Comparison of ENCODE assay signal across 15 cellular contexts in the genomic region with DNA sequence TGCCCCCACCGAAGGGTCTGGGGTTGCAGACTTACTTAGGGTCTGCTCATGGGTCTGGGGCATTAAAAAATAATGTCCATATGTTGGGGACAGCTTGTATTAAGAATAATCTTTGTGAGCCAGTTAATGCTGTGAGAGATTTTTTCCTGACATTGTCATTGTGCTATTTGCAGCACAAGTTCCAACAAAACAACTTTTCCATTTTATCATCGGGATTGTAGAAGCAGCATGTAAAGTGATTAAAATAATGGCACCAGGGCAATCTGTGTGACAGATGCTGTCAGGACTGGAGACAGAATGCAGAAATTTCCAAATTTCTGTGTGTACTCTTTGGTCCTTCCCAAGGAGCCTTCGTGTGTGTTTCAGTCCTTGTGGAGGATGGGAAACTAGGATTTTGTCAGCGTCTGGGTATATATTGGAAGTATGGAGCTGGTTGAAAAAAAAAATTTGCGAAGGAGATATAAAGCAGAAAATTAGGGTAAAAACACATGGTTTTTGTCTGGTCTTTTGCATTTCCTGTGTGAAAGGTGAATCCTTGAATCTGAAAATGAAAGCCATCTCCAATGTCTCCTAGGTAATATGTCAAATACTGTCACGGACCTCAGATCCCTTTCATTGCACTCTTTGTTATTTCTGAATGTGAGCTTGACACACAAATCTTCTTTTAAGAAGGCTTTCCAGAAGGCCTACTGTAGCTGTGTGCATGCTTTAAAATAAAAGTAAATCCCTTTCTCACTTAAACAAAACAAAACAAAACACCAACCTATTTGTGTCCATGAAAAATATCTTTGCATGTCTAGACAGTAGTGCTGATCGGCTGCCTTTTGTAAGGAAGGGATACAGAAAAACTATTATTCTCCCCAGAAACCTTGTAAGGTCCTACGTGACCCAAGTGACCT.
DNase-seq lines count a peak whose midpoint lies in the region; ATAC-seq and TF ChIP-seq lines count a peak whose summit lies in the region.
"Had no signal": no experiment of that assay in that cellular context is flagged by ENCODE, and none has a peak within 500 bp of the region (broad histone marks: within the 10 kb centered on the region; RNA-seq: fewer than 3 reads in every experiment).

No MANE protein-coding gene starts in this region.

- peak overlapping the region in 2 of 7 donors; percentile 27 to 52 for H3K27ac Mint-ChIP-seq in CD14-positive monocyte
- H3K27ac Mint-ChIP-seq: stimulated activated naive B cell treated with anti-CD40 and anti-IgM and Interleukin-4, amounts not matched to agents 10 μg/mL and 1 μg/mL and 100 μg/mL, for 72 hours; T-helper 17 cell had no signal

- H3K27ac ChIP-seq in WERI-Rb-1 (peak overlapping the region; percentile 67), right atrium auricular region (peak overlapping the region; percentile 24 to 74), sigmoid colon (peak overlapping the region in 3 of 4 donors; percentile 40 to 44 (median 42))
- H3K27ac ChIP-seq: epithelial cell of prostate had no signal

- H3K27me3 Mint-ChIP-seq in CD14-positive monocyte (ENCODE audit: low read depth in 3 of 3) = peaks cover 2 to 3% (median 2%) of the 10 kb centered on the region in 3 donors
- H3K27me3 Mint-ChIP-seq: T-helper 17 cell had no signal

- DNase-seq in WERI-Rb-1 = no peak
- no peak for DNase-seq in right atrium auricular region (ENCODE audit: low spot score)
- no peak for DNase-seq in sigmoid colon
- DNase-seq in CD14-positive monocyte (ENCODE audit: low spot score) = no peak
- DNase-seq in activated T-cell treated with anti-CD3 and anti-CD28 coated beads for 4 hours = no peak
- DNase-seq in islet precursor cell = no peak
- DNase-seq: activated CD4-positive, alpha-beta T cell treated with anti-CD3 and anti-CD28 coated beads, Interleukin-2, amount 50 U/mL, for 48 hours; activated effector memory CD4-positive, alpha-beta T cell treated with anti-CD3 and anti-CD28 coated beads, Interleukin-2, amount 50 U/mL, for 16 hours; NCI-H2081 treated with DMSO at 0.1 percent for 48 hours; stimulated activated CD4-positive, alpha-beta T cell treated with anti-CD3 and anti-CD28 coated beads, Interleukin-4, amount 100 ng/mL, for 4 hours; T-helper 17 cell had no signal

- no peak for TF ChIP-seq EP300 in sigmoid colon (IDR thresholded peaks at IDR 0.05)

- H3K4me1 Mint-ChIP-seq in CD14-positive monocyte = peaks cover 17% of the 10 kb centered on the region

- H3K36me3 Mint-ChIP-seq in CD14-positive monocyte = no peaks in the 10 kb centered on the region
- H3K36me3 Mint-ChIP-seq: stimulated activated naive B cell treated with anti-CD40 and anti-IgM and Interleukin-4, amounts not matched to agents 10 μg/mL and 1 μg/mL and 100 μg/mL, for 72 hours had no signal

- H3K36me3 ChIP-seq in WERI-Rb-1 (no peaks in the 10 kb centered on the region), right atrium auricular region (no peaks in the 10 kb centered on the region), sigmoid colon (no peaks in the 10 kb centered on the region)

- no peak for TF ChIP-seq POLR2A in sigmoid colon (IDR thresholded peaks at IDR 0.05)

- H3K9me3 ChIP-seq in WERI-Rb-1 (ENCODE audit: severe bottlenecking) (peaks cover 3% of the 10 kb centered on the region), right atrium auricular region (no peaks in the 10 kb centered on the region), sigmoid colon (no peaks in the 10 kb centered on the region)

- WGBS in sigmoid colon, 2 donors = 73 to 85% methylated on average over 8 of the region's 8 CpGs

- H3K4me3 Mint-ChIP-seq in CD14-positive monocyte = no peak overlapping the region
- H3K4me3 Mint-ChIP-seq: stimulated activated naive B cell treated with anti-CD40 and anti-IgM and Interleukin-4, amounts not matched to agents 10 μg/mL and 1 μg/mL and 100 μg/mL, for 72 hours; T-helper 17 cell had no signal

- TF ChIP-seq CTCF in WERI-Rb-1 (IDR thresholded peaks at IDR 0.05; ENCODE audit: low read depth, low read length) (no peak), right atrium auricular region (IDR thresholded peaks at IDR 0.05) (no peak), sigmoid colon (IDR thresholded peaks at IDR 0.05) (no peak), CD14-positive monocyte (IDR thresholded peaks at IDR 0.05) (no peak)

- H3K9me3 Mint-ChIP-seq in CD14-positive monocyte = no peaks in the 10 kb centered on the region
- H3K9me3 Mint-ChIP-seq: stimulated activated naive B cell treated with anti-CD40 and anti-IgM and Interleukin-4, amounts not matched to agents 10 μg/mL and 1 μg/mL and 100 μg/mL, for 72 hours had no signal

- intact Hi-C loops in sigmoid colon (cut with DNase I) (no loop called here), CD14-positive monocyte (cut with micrococcal nuclease) (no loop called here)

- H3K27me3 ChIP-seq in WERI-Rb-1 (ENCODE audit: insufficient read depth, low read depth, severe bottlenecking) (no peaks in the 10 kb centered on the region), right atrium auricular region (no peaks in the 10 kb centered on the region), sigmoid colon (no peaks in the 10 kb centered on the region)

- H3K4me1 ChIP-seq in right atrium auricular region = peaks cover 0 to 51% of the 10 kb centered on the region in 2 donors
- peaks cover 0 to 24% (median 17%) of the 10 kb centered on the region in 4 donors for H3K4me1 ChIP-seq in sigmoid colon

- ATAC-seq in GM19035 (IDR thresholded peaks at IDR 0.05; ENCODE audit: unreplicated experiment) = peak; percentile 19
- no peak for ATAC-seq in GM19397 (IDR thresholded peaks at IDR 0.05; ENCODE audit: unreplicated experiment)
- ATAC-seq: T-helper 17 cell had no signal

- H3K4me3 ChIP-seq in WERI-Rb-1 (ENCODE audit: low read depth, low read length) = peak overlapping the region; percentile 15
- H3K4me3 ChIP-seq in right atrium auricular region = no peak overlapping the region
- no peak overlapping the region for H3K4me3 ChIP-seq in sigmoid colon
